In genomic region chr4:1579834-1580686, GRCh38 we compare ENCODE assay signal across 8 cellular contexts.
DNase-seq lines count a peak whose midpoint lies in the region; ATAC-seq and TF ChIP-seq lines count a peak whose summit lies in the region.

No MANE protein-coding gene starts in this region.

- no peak for TF ChIP-seq CTCF in GM20000 (IDR thresholded peaks at IDR 0.05; ENCODE audit: extremely low read depth, missing control alignments)

- peak; percentile 74 for ATAC-seq in left colon

- DNase-seq in AML-193 (lab: John Stamatoyannopoulos, UW) (peak; percentile 36 to 48), GM20000 (ENCODE audit: low spot score) (peak; percentile 93), M059J (ENCODE audit: low read depth) (peak; percentile 39), cerebellar cortex (ENCODE audit: low spot score) (peak; percentile 68), left colon (peak; percentile 87 to 89), cerebellar nuclear complex (lab: John Stamatoyannopoulos, UW) (no peak)
- DNase-seq in activated CD4-positive, CD25-positive, alpha-beta regulatory T cell (lab: John Stamatoyannopoulos, UW), result peak; percentile 83 to 88 (median 86)
- DNase-seq in stimulated activated CD4-positive, alpha-beta T cell treated with anti-CD3 and anti-CD28 coated beads, Interleukin-2, amount 100 ng/mL, for 48 hours, result peak; percentile 81 to 89

- intact Hi-C loops in left colon (cut with DNase I, micrococcal nuclease), result no loop called here

Comparison
In these comparisons a context has a peak if more than half of its experiments do, and no peak if none do; other contexts are left out.
1. DNase-seq: peak in AML-193 (2 of 2), GM20000 (single experiment), M059J (single experiment), activated CD4-positive, CD25-positive, alpha-beta regulatory T cell (4 of 4), cerebellar cortex (single experiment), left colon (2 of 2) and stimulated activated CD4-positive, alpha-beta T cell treated with anti-CD3 and anti-CD28 coated beads, Interleukin-2, amount 100 ng/mL, for 48 hours (2 of 2); none in cerebellar nuclear complex (0 of 2).